8 cellular contexts compared by ENCODE assay signal in the genomic region with DNA sequence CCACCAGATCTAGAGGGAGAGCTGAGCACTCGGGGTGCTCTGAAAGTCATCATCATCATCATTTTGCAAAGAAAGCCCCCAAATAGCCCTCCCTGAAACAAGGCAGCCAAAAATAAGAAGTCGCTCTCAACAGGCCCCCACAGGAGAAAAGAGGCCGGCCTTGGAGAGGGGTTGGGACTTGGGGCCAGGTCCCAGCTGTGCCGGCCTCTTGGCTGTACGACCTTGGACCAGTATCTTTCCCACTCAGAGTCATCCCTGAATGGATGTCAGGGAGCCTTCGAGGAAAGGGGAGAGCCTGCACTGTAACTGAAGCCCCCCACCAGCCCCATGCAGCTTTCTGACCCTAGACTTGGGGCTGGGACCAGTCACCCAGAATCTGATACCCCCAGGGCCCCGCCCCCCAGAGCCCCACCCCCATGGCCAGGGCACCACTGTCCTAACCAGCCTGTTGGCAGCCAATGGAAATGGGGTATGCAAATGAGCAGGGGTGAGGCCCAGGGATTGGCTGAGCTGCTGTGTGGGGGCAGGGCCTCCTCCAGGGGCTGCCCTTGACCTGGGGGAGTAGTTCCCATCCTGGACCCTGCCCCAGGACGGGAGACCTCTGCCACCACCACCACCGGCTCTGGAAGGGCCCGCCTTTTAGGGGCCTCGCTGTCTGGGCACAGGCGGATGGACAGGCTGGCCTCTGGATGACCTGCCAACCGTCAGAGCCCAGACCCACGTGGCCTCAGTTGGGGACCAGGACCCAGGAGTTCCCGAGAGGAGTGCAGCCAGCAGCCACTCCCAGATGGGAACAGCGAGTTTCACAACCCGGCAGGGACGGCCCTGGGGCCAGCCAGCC. TPM values are rescaled to one million over a fixed set of nuclear protein-coding genes. Genes with fewer than 3 reads are reported as not detected.
A peak's percentile ranks its signal among the peaks of the same experiment; 100 is the strongest.
DNase-seq lines count a peak whose midpoint lies in the region; ATAC-seq, FAIRE-seq and TF ChIP-seq lines count a peak whose summit lies in the region.

No MANE protein-coding gene starts in this region.

- no peak overlapping the region for H3K9ac ChIP-seq in kidney (ENCODE audit: low read length in 2 of 2)

- no peaks in the 10 kb centered on the region for H3K9me3 Mint-ChIP-seq in activated CD8-positive, alpha-beta T cell treated with anti-CD3 and anti-CD28 coated beads for 36 hours
- H3K9me3 Mint-ChIP-seq in memory B cell, result no peaks in the 10 kb centered on the region

- H3K4me3 ChIP-seq in dorsolateral prefrontal cortex (no peak overlapping the region), kidney (ENCODE audit: low read length in 2 of 2) (no peak overlapping the region)

- no peaks in the 10 kb centered on the region for H3K27me3 ChIP-seq in dorsolateral prefrontal cortex

- intact Hi-C loops in activated CD8-positive, alpha-beta T cell treated with anti-CD3 and anti-CD28 coated beads for 36 hours (cut with micrococcal nuclease), result no loop called here
- intact Hi-C loops in dorsolateral prefrontal cortex (cut with DNase I) (no loop called here), kidney (cut with DNase I) (no loop called here)

- in situ Hi-C loops in Caki2 (cut with HindIII; ENCODE audit: low pct_unique_long_range_greater_than_20kb, low sequenced_read_pairs), result no loop called here

- no peak for TF ChIP-seq CTCF in activated CD8-positive, alpha-beta T cell treated with anti-CD3 and anti-CD28 coated beads for 36 hours (IDR thresholded peaks at IDR 0.05)
- TF ChIP-seq CTCF in dorsolateral prefrontal cortex (IDR thresholded peaks at IDR 0.05 in 54 of 56, conservative IDR thresholded peaks at IDR 0.05 in 2 of 56; ENCODE audit: low read depth in 1 of 56, partially characterized antibody in 56 of 56), result no peak
- no peak for TF ChIP-seq CTCF in kidney (IDR thresholded peaks at IDR 0.05; ENCODE audit: borderline replicate concordance, extremely low read depth, insufficient read depth)

- no peak overlapping the region for H3K27ac ChIP-seq in dorsolateral prefrontal cortex
- no peak overlapping the region for H3K27ac ChIP-seq in kidney (ENCODE audit: low read depth in 2 of 2, low read length in 2 of 2)

- peaks cover 69% of the 10 kb centered on the region for H3K4me1 Mint-ChIP-seq in activated CD8-positive, alpha-beta T cell treated with anti-CD3 and anti-CD28 coated beads for 36 hours (ENCODE audit: low read depth)
- peaks cover 29% of the 10 kb centered on the region for H3K4me1 Mint-ChIP-seq in memory B cell

- no peaks in the 10 kb centered on the region for H3K9me3 ChIP-seq in kidney (ENCODE audit: control insufficient read depth in 1 of 2, low read length in 2 of 2)

- no peaks in the 10 kb centered on the region for H3K4me1 ChIP-seq in kidney (ENCODE audit: control insufficient read depth in 1 of 2, insufficient read depth in 1 of 2, low read depth in 1 of 2, low read length in 2 of 2)

- ATAC-seq in activated CD8-positive, alpha-beta T cell treated with anti-CD3 and anti-CD28 coated beads for 36 hours, result peak; percentile 59
- ATAC-seq in memory B cell (ENCODE audit: low read depth), result peak; percentile 33

- DNase-seq in Caki2 (ENCODE audit: low read depth), result peak; percentile 80
- peak; percentile 99 for DNase-seq in HuH-7 (ENCODE audit: low spot score)
- peak; percentile 35 for DNase-seq in activated CD8-positive, alpha-beta T cell treated with anti-CD3 and anti-CD28 coated beads for 36 hours
- no peak for DNase-seq in memory B cell (ENCODE audit: low spot score in 2 of 2)
- DNase-seq in NCI-H1105 (lab: John Stamatoyannopoulos, UW), result no peak
- no peak for DNase-seq in NCI-H1694 treated with DMSO at 0.1 percent for 48 hours (lab: John Stamatoyannopoulos, UW)
- no peak for DNase-seq in dorsolateral prefrontal cortex
- DNase-seq in kidney, result no peak

- POLR2A ChIA-PET in activated CD8-positive, alpha-beta T cell treated with anti-CD3 and anti-CD28 coated beads for 36 hours (lab: Charles Lee), result interaction anchor here (0.9 to 1.9 kb wide), 2 partner anchors 11 to 14 kb away, joined by 3 to 5 read pairs; no protein-coding TSS in a partner anchor

- FAIRE-seq in kidney (lab: Jason Lieb, UNC), result no peak

- no peaks in the 10 kb centered on the region for H3K27me3 Mint-ChIP-seq in activated CD8-positive, alpha-beta T cell treated with anti-CD3 and anti-CD28 coated beads for 36 hours
- H3K27me3 Mint-ChIP-seq in memory B cell, result no peaks in the 10 kb centered on the region

- no peak overlapping the region for H3K27ac Mint-ChIP-seq in activated CD8-positive, alpha-beta T cell treated with anti-CD3 and anti-CD28 coated beads for 36 hours
- no peak overlapping the region for H3K27ac Mint-ChIP-seq in memory B cell

- no peak overlapping the region for H3K4me3 Mint-ChIP-seq in activated CD8-positive, alpha-beta T cell treated with anti-CD3 and anti-CD28 coated beads for 36 hours
- no peak overlapping the region for H3K4me3 Mint-ChIP-seq in memory B cell

- H3K36me3 Mint-ChIP-seq in activated CD8-positive, alpha-beta T cell treated with anti-CD3 and anti-CD28 coated beads for 36 hours (ENCODE audit: low read depth), result peaks cover 2% of the 10 kb centered on the region
- no peaks in the 10 kb centered on the region for H3K36me3 Mint-ChIP-seq in memory B cell

- H3K36me3 ChIP-seq in kidney (ENCODE audit: control insufficient read depth in 1 of 2, insufficient read depth in 2 of 2, low read length in 2 of 2), result no peaks in the 10 kb centered on the region

- CTCF ChIA-PET in activated CD8-positive, alpha-beta T cell treated with anti-CD3 and anti-CD28 coated beads for 36 hours (lab: Charles Lee), result interaction anchor here (1.1 kb wide), 1 partner anchor 11 kb away, joined by 3 read pairs; no protein-coding TSS in a partner anchor

RNA-seq across cellular contexts. Expression of a gene that starts 15.4 kb away (rescaled TPM):
- total RNA-seq in Caki2 (2014; rRNA removed; shearing (Covaris generic); ENCODE audit: low replicate concordance), result 0.35 and 1.3 TPM in 2 replicates
- total RNA-seq in activated CD8-positive, alpha-beta T cell treated with anti-CD3 and anti-CD28 coated beads for 36 hours, result 10 to 100 TPM; 15.0 to 18.0 TPM
- total RNA-seq in dorsolateral prefrontal cortex (10 to 100 TPM in 21 of 120 experiments, 1 to 10 TPM in 99; 4.0 to 14.7 (median 7.2) TPM), kidney (9.2 TPM)
- polyA plus RNA-seq in kidney (ENCODE audit: insufficient read depth, low read depth, low replicate concordance), result 1.9 TPM

Comparison
In these comparisons a context has a peak if more than half of its experiments do, and no peak if none do; other contexts are left out.
1. DNase-seq: peak in Caki2 (single experiment), HuH-7 (single experiment) and activated CD8-positive, alpha-beta T cell treated with anti-CD3 and anti-CD28 coated beads for 36 hours (single experiment); none in memory B cell (0 of 2), NCI-H1105 (single experiment), NCI-H1694 treated with DMSO at 0.1 percent for 48 hours (single experiment), dorsolateral prefrontal cortex (0 of 10) and kidney (single experiment).